10 cellular contexts compared by ENCODE assay signal in genomic region chr2:205858781-205859478, GRCh38.
A peak's percentile ranks its signal among the peaks of the same experiment; 100 is the strongest.
DNase-seq lines count a peak whose midpoint lies in the region; ATAC-seq and TF ChIP-seq lines count a peak whose summit lies in the region.
"Had no signal": no experiment of that assay in that cellular context is flagged by ENCODE, and none has a peak within 500 bp of the region (broad histone marks: within the 10 kb centered on the region; RNA-seq: fewer than 3 reads in every experiment).

No MANE protein-coding gene starts in this region.

- H2AFZ ChIP-seq in Karpas-422 (ENCODE audit: low read length), result no peak overlapping the region
- H2AFZ ChIP-seq in PC-3 (ENCODE audit: low read length), result no peak overlapping the region

- no peak overlapping the region for H3K4me2 ChIP-seq in Karpas-422 (ENCODE audit: low read depth, low read length, poor library complexity, severe bottlenecking)
- no peak overlapping the region for H3K4me2 ChIP-seq in PC-3 (ENCODE audit: low read length)

- POLR2A ChIA-PET in CD8-positive, alpha-beta memory T cell (lab: Charles Lee), result no interaction called here
- POLR2A ChIA-PET in PC-3 (lab: Charles Lee; ENCODE audit: unreplicated experiment), result no interaction called here

- no peak overlapping the region for H3K27ac Mint-ChIP-seq in CD8-positive, alpha-beta memory T cell

- H3K9me2 ChIP-seq in Karpas-422 (replicated peaks; ENCODE audit: insufficient read depth, low read length), result no peaks in the 10 kb centered on the region
- H3K9me2 ChIP-seq in PC-3 (replicated peaks; ENCODE audit: low read length), result no peaks in the 10 kb centered on the region

- H3K79me2 ChIP-seq in Karpas-422 (ENCODE audit: low read length), result no peaks in the 10 kb centered on the region
- no peaks in the 10 kb centered on the region for H3K79me2 ChIP-seq in PC-3 (ENCODE audit: low read length)

- H3K9me3 ChIP-seq in skeletal muscle tissue (ENCODE audit: control insufficient read depth in 3 of 3, low read length in 3 of 3), result no peaks in the 10 kb centered on the region
- H3K9me3 ChIP-seq in Karpas-422 (ENCODE audit: low read length), result no peaks in the 10 kb centered on the region
- H3K9me3 ChIP-seq in CD8-positive, alpha-beta memory T cell (ENCODE audit: low read length), result no peaks in the 10 kb centered on the region
- H3K9me3 ChIP-seq in PC-3 (ENCODE audit: low read length), result no peaks in the 10 kb centered on the region

- intact Hi-C loops in PC-3 (cut with micrococcal nuclease), result no loop called here

- ATAC-seq in GM18870 (IDR thresholded peaks at IDR 0.05; ENCODE audit: unreplicated experiment), result peak; percentile 68
- no peak for ATAC-seq in PC-3

- H3K4me3 ChIP-seq in skeletal muscle tissue (ENCODE audit: low read length in 3 of 3) (peak overlapping the region in 2 of 3 donors; percentile 22 to 48), Karpas-422 (ENCODE audit: low read length) (no peak overlapping the region), PC-3 (ENCODE audit: low read length) (no peak overlapping the region)
- H3K4me3 ChIP-seq in CD8-positive, alpha-beta memory T cell (ENCODE audit: low read length), result no peak overlapping the region

- H3K36me3 Mint-ChIP-seq in CD8-positive, alpha-beta memory T cell, result no peaks in the 10 kb centered on the region

- no peaks in the 10 kb centered on the region for H3K4me1 Mint-ChIP-seq in CD8-positive, alpha-beta memory T cell

- peaks cover 0 to 3% (median 0%) of the 10 kb centered on the region in 5 donors for H3K9me3 Mint-ChIP-seq in CD8-positive, alpha-beta memory T cell

- CTCF ChIA-PET in CD8-positive, alpha-beta memory T cell (lab: Charles Lee), result no interaction called here
- CTCF ChIA-PET in PC-3 (lab: Charles Lee), result no interaction called here

- H3K27me3 ChIP-seq in skeletal muscle tissue (ENCODE audit: control insufficient read depth in 3 of 3, insufficient read depth in 3 of 3, low read length in 3 of 3), result peaks cover 0 to 6% (median 0%) of the 10 kb centered on the region in 3 donors
- 0 out of 2 replicates have a peak, but pooled peaks cover 4% of the 10 kb centered on the region for H3K27me3 ChIP-seq in Karpas-422 (ENCODE audit: low read length)
- no peaks in the 10 kb centered on the region for H3K27me3 ChIP-seq in CD8-positive, alpha-beta memory T cell (ENCODE audit: insufficient read depth, low read length, poor library complexity, severe bottlenecking)
- peaks cover 74% of the 10 kb centered on the region for H3K27me3 ChIP-seq in PC-3 (ENCODE audit: low read length)

- H3K36me3 ChIP-seq in skeletal muscle tissue (ENCODE audit: control insufficient read depth in 3 of 3, insufficient read depth in 3 of 3, low read length in 3 of 3), result no peaks in the 10 kb centered on the region
- no peaks in the 10 kb centered on the region for H3K36me3 ChIP-seq in Karpas-422 (ENCODE audit: insufficient read depth, low read length)
- H3K36me3 ChIP-seq in CD8-positive, alpha-beta memory T cell (ENCODE audit: insufficient read depth, low read length), result no peaks in the 10 kb centered on the region
- H3K36me3 ChIP-seq in PC-3 (ENCODE audit: low read depth, low read length), result no peaks in the 10 kb centered on the region

- H3K4me3 Mint-ChIP-seq in CD8-positive, alpha-beta memory T cell, result no peak overlapping the region

- no peaks in the 10 kb centered on the region for H3F3A ChIP-seq in PC-3 (ENCODE audit: low read length, unreplicated experiment)

- H3K27me3 Mint-ChIP-seq in CD8-positive, alpha-beta memory T cell, result peaks cover 4% of the 10 kb centered on the region in 2 donors

- peaks cover 9 to 13% (median 10%) of the 10 kb centered on the region in 3 donors for H3K4me1 ChIP-seq in skeletal muscle tissue (ENCODE audit: control insufficient read depth in 3 of 3, insufficient read depth in 3 of 3, low read length in 3 of 3)
- peaks cover 6% of the 10 kb centered on the region for H3K4me1 ChIP-seq in Karpas-422 (ENCODE audit: low read length)
- no peaks in the 10 kb centered on the region for H3K4me1 ChIP-seq in CD8-positive, alpha-beta memory T cell (ENCODE audit: insufficient read depth, low read length)
- no peaks in the 10 kb centered on the region for H3K4me1 ChIP-seq in PC-3 (ENCODE audit: insufficient read depth, low read length)

- H4K20me1 ChIP-seq in Karpas-422 (ENCODE audit: insufficient read depth, low read depth, low read length) (no peaks in the 10 kb centered on the region), PC-3 (ENCODE audit: low read length) (no peaks in the 10 kb centered on the region)

- no peak for TF ChIP-seq CTCF in PC-3 (conservative IDR thresholded peaks at IDR 0.05; ENCODE audit: low read depth, low read length)

- H3K27ac ChIP-seq in skeletal muscle tissue (ENCODE audit: low read depth, low read length) (no peak overlapping the region), Karpas-422 (ENCODE audit: low read length) (no peak overlapping the region), PC-3 (ENCODE audit: low read length) (no peak overlapping the region)
- H3K27ac ChIP-seq in CD8-positive, alpha-beta memory T cell (ENCODE audit: low read depth, low read length), result no peak overlapping the region

- DNase-seq in HT1080 (ENCODE audit: low read depth) (peak; percentile 29), fibroblast of peridontal ligament (ENCODE audit: extremely low read depth) (peak; percentile 31), Karpas-422 (no peak), PC-3 (no peak)
- no peak for DNase-seq in stimulated activated CD4-positive, alpha-beta T cell treated with anti-CD3 and anti-CD28 coated beads, Interleukin-1b, Interleukin-23, amount 100 ng/mL, for 48 hours
- DNase-seq in CD8-positive, alpha-beta memory T cell, result no peak
- DNase-seq: activated CD4-positive, alpha-beta T cell treated with anti-CD3 and anti-CD28 coated beads, Interleukin-2, amount 50 U/mL, for 4 hours; central memory CD4-positive, alpha-beta T cell had no signal

- H3K9ac ChIP-seq in skeletal muscle tissue (ENCODE audit: low read depth in 1 of 3, low read length in 3 of 3), result peak overlapping the region in 1 of 3 donors; percentile 25
- no peak overlapping the region for H3K9ac ChIP-seq in Karpas-422 (ENCODE audit: low read length)
- H3K9ac ChIP-seq in PC-3 (ENCODE audit: low read length), result no peak overlapping the region

- BruUV-seq in PC-3 (replicated peaks; lab: Mats Ljungman, UMichigan), result no TSS peak

Comparison
In these comparisons a context has a peak if more than half of its experiments do, and no peak if none do; other contexts are left out.
1. DNase-seq: peak in HT1080 (single experiment) and fibroblast of peridontal ligament (single experiment); none in Karpas-422 (single experiment), stimulated activated CD4-positive, alpha-beta T cell treated with anti-CD3 and anti-CD28 coated beads, Interleukin-1b, Interleukin-23, amount 100 ng/mL, for 48 hours (single experiment), CD8-positive, alpha-beta memory T cell (0 of 5) and PC-3 (single experiment).
2. H3K4me3 ChIP-seq: peak in skeletal muscle tissue (2 of 3); none in Karpas-422 (single experiment), CD8-positive, alpha-beta memory T cell (single experiment) and PC-3 (single experiment).